Comparison of ENCODE assay signal across 1 cellular context in genomic region chrX:70479197-70479969, GRCh38.
TF ChIP-seq lines count a peak whose summit lies in the region.

No MANE protein-coding gene starts in this region.

TF ChIP-seq in HepG2, 621 proteins besides CTCF, POLR2A, EP300 and RAD21:
- TF ChIP-seq ZNF354B (CRISPR knock-in tag; IDR thresholded peaks at IDR 0.05) (no peak), IRF2 (CRISPR knock-in tag; IDR thresholded peaks at IDR 0.05) (no peak), SIX4 (CRISPR knock-in tag; IDR thresholded peaks at IDR 0.05) (no peak), KDM6A (CRISPR knock-in tag; IDR thresholded peaks at IDR 0.05; ENCODE audit: low read depth) (no peak), SNAI1 (CRISPR knock-in tag; IDR thresholded peaks at IDR 0.05; ENCODE audit: borderline replicate concordance) (no peak), TRIM24 (CRISPR knock-in tag; IDR thresholded peaks at IDR 0.05) (no peak), ZNF720 (CRISPR knock-in tag; IDR thresholded peaks at IDR 0.05) (no peak), ZFP91 (CRISPR knock-in tag; IDR thresholded peaks at IDR 0.05; ENCODE audit: borderline replicate concordance) (no peak), ZNF724P (CRISPR knock-in tag; IDR thresholded peaks at IDR 0.05; ENCODE audit: borderline replicate concordance) (no peak), ARNTL (CRISPR knock-in tag; IDR thresholded peaks at IDR 0.05) (no peak), SAP130 (CRISPR knock-in tag; IDR thresholded peaks at IDR 0.05; ENCODE audit: low read depth) (no peak), ZNF124 (CRISPR knock-in tag; IDR thresholded peaks at IDR 0.05) (no peak), ZZZ3 (CRISPR knock-in tag; IDR thresholded peaks at IDR 0.05; ENCODE audit: borderline replicate concordance) (no peak), ZNF549 (CRISPR knock-in tag; IDR thresholded peaks at IDR 0.05) (no peak), FOSL1 (CRISPR knock-in tag; IDR thresholded peaks at IDR 0.05; ENCODE audit: borderline replicate concordance) (no peak), ZNF383 (CRISPR knock-in tag; IDR thresholded peaks at IDR 0.05; ENCODE audit: borderline replicate concordance) (no peak)
